ENCODE assay signal across 23 cellular contexts in genomic region chr16:77744136-77744535, GRCh38. TPM values are rescaled to one million over a fixed set of nuclear protein-coding genes. Genes with fewer than 3 reads are reported as not detected.
"Had no signal": no experiment of that assay in that cellular context is flagged by ENCODE, and none has a peak within 500 bp of the region (broad histone marks: within the 10 kb centered on the region; RNA-seq: fewer than 3 reads in every experiment).

No MANE protein-coding gene starts in this region.

- DNase-seq: effector memory CD8-positive, alpha-beta T cell; esophagus squamous epithelium; foreskin melanocyte; head of caudate nucleus; kidney; left cardiac atrium; left ventricle myocardium superior; mesendoderm; naive B cell; posterior cingulate gyrus; stimulated activated CD4-positive, alpha-beta T cell treated with anti-CD3 and anti-CD28 coated beads, Interleukin-2, amount 100 ng/mL, for 24 hours; stimulated activated CD4-positive, alpha-beta T cell treated with anti-CD3 and anti-CD28 coated beads, Interleukin-4, amount 100 ng/mL, for 4 hours; stimulated activated naive B cell treated with anti-CD40 and anti-IgM and Interleukin-4, amounts not matched to agents 10 μg/mL and 1 μg/mL and 100 μg/mL, for 72 hours; stimulated activated naive CD8-positive, alpha-beta T cell treated with anti-CD3 and anti-CD28 coated beads, Interleukin-15, amount 100 ng/mL, for 72 hours; testis had no signal

- H3K27me3 Mint-ChIP-seq: dendritic cell treated with granulocyte-macrophage colony-stimulating factor and Interleukin-4, amounts not matched to agents 40 ng/mL and 50 ng/mL, for 4 days; stimulated activated naive CD8-positive, alpha-beta T cell treated with anti-CD3 and anti-CD28 coated beads, Interleukin-15, amount 100 ng/mL, for 72 hours had no signal

- H3K79me2 ChIP-seq: hepatocyte had no signal

- H3K9me3 ChIP-seq: esophagus squamous epithelium, testis, tibial nerve had no signal

- H3K36me3 ChIP-seq: esophagus squamous epithelium had no signal

- H3K4me3 ChIP-seq: esophagus squamous epithelium, hepatocyte, lung, skin epidermis, testis, tibial nerve had no signal

- H3K4me1 Mint-ChIP-seq: stimulated activated naive CD8-positive, alpha-beta T cell treated with anti-CD3 and anti-CD28 coated beads, Interleukin-15, amount 100 ng/mL, for 72 hours had no signal

- H3K27ac Mint-ChIP-seq: dendritic cell treated with granulocyte-macrophage colony-stimulating factor and Interleukin-4, amounts not matched to agents 40 ng/mL and 50 ng/mL, for 4 days; effector memory CD8-positive, alpha-beta T cell; naive B cell; stimulated activated naive B cell treated with anti-CD40 and anti-IgM and Interleukin-4, amounts not matched to agents 10 μg/mL and 1 μg/mL and 100 μg/mL, for 72 hours had no signal

- H3K27ac ChIP-seq: esophagus squamous epithelium, hepatocyte, skin epidermis, testis, tibial nerve had no signal

- H2AFZ ChIP-seq: hepatocyte had no signal

- ATAC-seq: effector memory CD8-positive, alpha-beta T cell; left cardiac atrium; left ventricle myocardium superior; sciatic nerve; stimulated activated naive B cell treated with anti-CD40 and anti-IgM and Interleukin-4, amounts not matched to agents 10 μg/mL and 1 μg/mL and 100 μg/mL, for 72 hours; stimulated activated naive CD8-positive, alpha-beta T cell treated with anti-CD3 and anti-CD28 coated beads, Interleukin-15, amount 100 ng/mL, for 72 hours had no signal

- H3K27me3 ChIP-seq: esophagus squamous epithelium, hepatocyte, testis, tibial nerve had no signal

- H3K4me2 ChIP-seq: hepatocyte had no signal

- H3K36me3 Mint-ChIP-seq: naive B cell; stimulated activated naive B cell treated with anti-CD40 and anti-IgM and Interleukin-4, amounts not matched to agents 10 μg/mL and 1 μg/mL and 100 μg/mL, for 72 hours had no signal

- H3K4me3 Mint-ChIP-seq: dendritic cell treated with granulocyte-macrophage colony-stimulating factor and Interleukin-4, amounts not matched to agents 40 ng/mL and 50 ng/mL, for 4 days; effector memory CD8-positive, alpha-beta T cell; naive B cell; nephron; stimulated activated naive B cell treated with anti-CD40 and anti-IgM and Interleukin-4, amounts not matched to agents 10 μg/mL and 1 μg/mL and 100 μg/mL, for 72 hours; stimulated activated naive CD8-positive, alpha-beta T cell treated with anti-CD3 and anti-CD28 coated beads, Interleukin-15, amount 100 ng/mL, for 72 hours had no signal

- H3K9me3 Mint-ChIP-seq: dendritic cell treated with granulocyte-macrophage colony-stimulating factor and Interleukin-4, amounts not matched to agents 40 ng/mL and 50 ng/mL, for 4 days; effector memory CD8-positive, alpha-beta T cell; naive B cell; nephron; stimulated activated naive B cell treated with anti-CD40 and anti-IgM and Interleukin-4, amounts not matched to agents 10 μg/mL and 1 μg/mL and 100 μg/mL, for 72 hours; stimulated activated naive CD8-positive, alpha-beta T cell treated with anti-CD3 and anti-CD28 coated beads, Interleukin-15, amount 100 ng/mL, for 72 hours had no signal

- H3K4me1 ChIP-seq: esophagus squamous epithelium, testis, tibial nerve had no signal

RNA-seq across cellular contexts. Expression of gene VAT1L, which starts 44.2 kb away (rescaled TPM):
- total RNA-seq: osteocyte had no signal
